In genomic region chr10:121662531-121662930, GRCh38 we compare ENCODE assay signal across 22 cellular contexts.
A peak's percentile ranks its signal among the peaks of the same experiment; 100 is the strongest.
DNase-seq lines count a peak whose midpoint lies in the region; ATAC-seq and TF ChIP-seq lines count a peak whose summit lies in the region.
"Had no signal": no experiment of that assay in that cellular context is flagged by ENCODE, and none has a peak within 500 bp of the region (broad histone marks: within the 10 kb centered on the region; RNA-seq: fewer than 3 reads in every experiment).

No MANE protein-coding gene starts in this region.

- H3K4me3 ChIP-seq in neural progenitor cell = no peak overlapping the region
- H3K4me3 ChIP-seq: BLaER1 treated with 17β-estradiol and CSF1 and Interleukin-3, amounts not matched to agents 10 nM and 100 nM; GM12878; HAP-1 had no signal

- H3K36me3 Mint-ChIP-seq in WTC11 = no peaks in the 10 kb centered on the region
- peaks cover 4% of the 10 kb centered on the region for H3K36me3 Mint-ChIP-seq in neural progenitor cell
- H3K36me3 Mint-ChIP-seq in stimulated activated naive B cell treated with anti-CD40 and anti-IgM and Interleukin-4, amounts not matched to agents 10 μg/mL and 1 μg/mL and 100 μg/mL, for 72 hours = no peaks in the 10 kb centered on the region
- H3K36me3 Mint-ChIP-seq: CD14-positive monocyte; CD8-positive, alpha-beta memory T cell had no signal

- H4K20me1 ChIP-seq in neural progenitor cell (ENCODE audit: low read depth) = no peaks in the 10 kb centered on the region
- H4K20me1 ChIP-seq: BLaER1 treated with 17β-estradiol and CSF1 and Interleukin-3, amounts not matched to agents 10 nM and 100 nM had no signal

- no peaks in the 10 kb centered on the region for H3F3A ChIP-seq in neural progenitor cell (ENCODE audit: low read depth)

- TF ChIP-seq CTCF in WTC11 (IDR thresholded peaks at IDR 0.05) (no peak), neural progenitor cell (IDR thresholded peaks at IDR 0.05) (no peak)

- H3K27ac Mint-ChIP-seq in WTC11 = no peak overlapping the region
- H3K27ac Mint-ChIP-seq in neural progenitor cell = no peak overlapping the region
- H3K27ac Mint-ChIP-seq in stimulated activated naive B cell treated with anti-CD40 and anti-IgM and Interleukin-4, amounts not matched to agents 10 μg/mL and 1 μg/mL and 100 μg/mL, for 72 hours = no peak overlapping the region
- H3K27ac Mint-ChIP-seq: CD14-positive monocyte; CD4-positive, alpha-beta T cell had no signal

- peak; percentile 14 for DNase-seq in DMS53 (lab: John Stamatoyannopoulos, UW)
- no peak for DNase-seq in DMS53 treated with DMSO at 0.1 percent for 48 hours (lab: John Stamatoyannopoulos, UW; ENCODE audit: unreplicated experiment)
- DNase-seq in WTC11 (ENCODE audit: low spot score) = no peak
- DNase-seq in neural progenitor cell (ENCODE audit: low spot score) = no peak
- DNase-seq in GM19240 (ENCODE audit: insufficient read length, low spot score) = no peak
- DNase-seq in LoVo (ENCODE audit: low spot score) = no peak
- no peak for DNase-seq in stimulated activated naive B cell treated with anti-CD40 and anti-IgM and Interleukin-4, amounts not matched to agents 10 μg/mL and 1 μg/mL and 100 μg/mL, for 72 hours
- DNase-seq in SHP77 treated with DMSO at 0.1 percent for 48 hours (lab: John Stamatoyannopoulos, UW) = no peak
- DNase-seq: Calu3; CD4-positive, alpha-beta T cell; CD8-positive, alpha-beta memory T cell; COR-L47; DMS79; EL; GDM1; GOT3 had no signal

- no peaks in the 10 kb centered on the region for H3K9me3 ChIP-seq in neural progenitor cell (ENCODE audit: low read depth)
- H3K9me3 ChIP-seq: BE2C had no signal

- H3K27me3 Mint-ChIP-seq in WTC11 (ENCODE audit: low read depth) = no peaks in the 10 kb centered on the region; the same call in 1 of the 2 replicates
- peaks cover 27% of the 10 kb centered on the region for H3K27me3 Mint-ChIP-seq in neural progenitor cell (ENCODE audit: insufficient read depth, low read depth)
- H3K27me3 Mint-ChIP-seq in stimulated activated naive B cell treated with anti-CD40 and anti-IgM and Interleukin-4, amounts not matched to agents 10 μg/mL and 1 μg/mL and 100 μg/mL, for 72 hours = no peaks in the 10 kb centered on the region

- CTCF ChIA-PET in WTC11 (lab: Charles Lee) = interaction anchor here (0.5 to 2.5 kb wide), 51 partner anchors 8 to 713 kb away, joined by 3 to 24 read pairs (median 4); no protein-coding TSS in a partner anchor

- POLR2A ChIA-PET in WTC11 (lab: Charles Lee) = no interaction called here

- no peak overlapping the region for H3K4me2 ChIP-seq in neural progenitor cell

- H2AFZ ChIP-seq in neural progenitor cell (replicated peaks) = peak overlapping the region; percentile 87

- no peaks in the 10 kb centered on the region for H3K27me3 ChIP-seq in neural progenitor cell
- H3K27me3 ChIP-seq: BE2C; BLaER1 treated with 17β-estradiol and CSF1 and Interleukin-3, amounts not matched to agents 10 nM and 100 nM had no signal

- H3K79me2 ChIP-seq in neural progenitor cell (ENCODE audit: low read depth) = no peaks in the 10 kb centered on the region

- H3K4me1 ChIP-seq in neural progenitor cell = no peaks in the 10 kb centered on the region
- H3K4me1 ChIP-seq: BE2C, HAP-1 had no signal

- H3K27ac ChIP-seq in neural progenitor cell = no peak overlapping the region
- H3K27ac ChIP-seq: 22Rv1; BLaER1 treated with 17β-estradiol and CSF1 and Interleukin-3, amounts not matched to agents 10 nM and 100 nM had no signal

- no peaks in the 10 kb centered on the region for H3K36me3 ChIP-seq in neural progenitor cell
- H3K36me3 ChIP-seq: BE2C; BLaER1 treated with 17β-estradiol and CSF1 and Interleukin-3, amounts not matched to agents 10 nM and 100 nM; HAP-1 had no signal

- peaks cover 23% of the 10 kb centered on the region for H3K9me3 Mint-ChIP-seq in WTC11
- H3K9me3 Mint-ChIP-seq in neural progenitor cell = peaks cover 10% of the 10 kb centered on the region
- H3K9me3 Mint-ChIP-seq in stimulated activated naive B cell treated with anti-CD40 and anti-IgM and Interleukin-4, amounts not matched to agents 10 μg/mL and 1 μg/mL and 100 μg/mL, for 72 hours = peaks cover 7 to 9% of the 10 kb centered on the region in 2 donors

- ATAC-seq in WTC11 = peak; percentile 21
- ATAC-seq in stimulated activated naive B cell treated with anti-CD40 and anti-IgM and Interleukin-4, amounts not matched to agents 10 μg/mL and 1 μg/mL and 100 μg/mL, for 72 hours (replicated peaks) = no peak

- no peak overlapping the region for H3K9ac ChIP-seq in neural progenitor cell
- H3K9ac ChIP-seq: BLaER1 treated with 17β-estradiol and CSF1 and Interleukin-3, amounts not matched to agents 10 nM and 100 nM had no signal

- H3K4me1 Mint-ChIP-seq in WTC11 (no peaks in the 10 kb centered on the region; the same call in 1 of the 2 replicates), neural progenitor cell (peaks cover 17% of the 10 kb centered on the region)
- H3K4me1 Mint-ChIP-seq in stimulated activated naive B cell treated with anti-CD40 and anti-IgM and Interleukin-4, amounts not matched to agents 10 μg/mL and 1 μg/mL and 100 μg/mL, for 72 hours = no peaks in the 10 kb centered on the region
- H3K4me1 Mint-ChIP-seq: CD14-positive monocyte; CD8-positive, alpha-beta memory T cell had no signal

- H3K4me3 Mint-ChIP-seq in WTC11 = no peak overlapping the region
- H3K4me3 Mint-ChIP-seq in neural progenitor cell = no peak overlapping the region
- H3K4me3 Mint-ChIP-seq in stimulated activated naive B cell treated with anti-CD40 and anti-IgM and Interleukin-4, amounts not matched to agents 10 μg/mL and 1 μg/mL and 100 μg/mL, for 72 hours = no peak overlapping the region
- H3K4me3 Mint-ChIP-seq: CD14-positive monocyte; CD4-positive, alpha-beta T cell; CD8-positive, alpha-beta memory T cell had no signal

TF ChIP-seq in WTC11, 78 proteins besides CTCF, POLR2A, EP300 and RAD21:
- TF ChIP-seq GABPB1 (CRISPR knock-in tag; IDR thresholded peaks at IDR 0.05) = no peak
- TF ChIP-seq GRHL2 (CRISPR knock-in tag; IDR thresholded peaks at IDR 0.05; ENCODE audit: insufficient replicate concordance, severe bottlenecking) = no peak
- no peak for TF ChIP-seq NFYB (CRISPR knock-in tag; conservative IDR thresholded peaks at IDR 0.05; ENCODE audit: low read depth)
- no peak for TF ChIP-seq ZNF281 (CRISPR knock-in tag; IDR thresholded peaks at IDR 0.05)
- no peak for TF ChIP-seq NFE2L1 (CRISPR knock-in tag; IDR thresholded peaks at IDR 0.05)
- TF ChIP-seq SOX15 (CRISPR knock-in tag; IDR thresholded peaks at IDR 0.05) = no peak
- TF ChIP-seq TEAD1 (CRISPR knock-in tag; IDR thresholded peaks at IDR 0.05) = no peak
- no peak for TF ChIP-seq ZNF416 (CRISPR knock-in tag; IDR thresholded peaks at IDR 0.05)
- TF ChIP-seq NR3C1 (CRISPR knock-in tag; conservative IDR thresholded peaks at IDR 0.05; ENCODE audit: low read depth) = no peak
- TF ChIP-seq, protein P1, sequence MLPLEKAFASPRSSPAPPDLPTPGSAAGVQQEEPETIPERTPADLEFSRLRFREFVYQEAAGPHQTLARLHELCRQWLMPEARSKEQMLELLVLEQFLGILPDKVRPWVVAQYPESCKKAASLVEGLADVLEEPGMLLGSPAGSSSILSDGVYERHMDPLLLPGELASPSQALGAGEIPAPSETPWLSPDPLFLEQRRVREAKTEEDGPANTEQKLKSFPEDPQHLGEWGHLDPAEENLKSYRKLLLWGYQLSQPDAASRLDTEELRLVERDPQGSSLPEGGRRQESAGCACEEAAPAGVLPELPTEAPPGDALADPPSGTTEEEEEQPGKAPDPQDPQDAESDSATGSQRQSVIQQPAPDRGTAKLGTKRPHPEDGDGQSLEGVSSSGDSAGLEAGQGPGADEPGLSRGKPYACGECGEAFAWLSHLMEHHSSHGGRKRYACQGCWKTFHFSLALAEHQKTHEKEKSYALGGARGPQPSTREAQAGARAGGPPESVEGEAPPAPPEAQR (CRISPR knock-in tag; IDR thresholded peaks at IDR 0.05) = no peak
- no peak for TF ChIP-seq CBFB (CRISPR knock-in tag; IDR thresholded peaks at IDR 0.05; ENCODE audit: low read depth)
- no peak for TF ChIP-seq FOXP4 (CRISPR knock-in tag; IDR thresholded peaks at IDR 0.05)
- TF ChIP-seq ZNF671 (CRISPR knock-in tag; IDR thresholded peaks at IDR 0.05) = no peak
- TF ChIP-seq NR2C2 (CRISPR knock-in tag; IDR thresholded peaks at IDR 0.05) = no peak
- no peak for TF ChIP-seq EMX1 (CRISPR knock-in tag; IDR thresholded peaks at IDR 0.05)
- no peak for TF ChIP-seq PRRX2 (CRISPR knock-in tag; IDR thresholded peaks at IDR 0.05)
